In the genomic region with DNA sequence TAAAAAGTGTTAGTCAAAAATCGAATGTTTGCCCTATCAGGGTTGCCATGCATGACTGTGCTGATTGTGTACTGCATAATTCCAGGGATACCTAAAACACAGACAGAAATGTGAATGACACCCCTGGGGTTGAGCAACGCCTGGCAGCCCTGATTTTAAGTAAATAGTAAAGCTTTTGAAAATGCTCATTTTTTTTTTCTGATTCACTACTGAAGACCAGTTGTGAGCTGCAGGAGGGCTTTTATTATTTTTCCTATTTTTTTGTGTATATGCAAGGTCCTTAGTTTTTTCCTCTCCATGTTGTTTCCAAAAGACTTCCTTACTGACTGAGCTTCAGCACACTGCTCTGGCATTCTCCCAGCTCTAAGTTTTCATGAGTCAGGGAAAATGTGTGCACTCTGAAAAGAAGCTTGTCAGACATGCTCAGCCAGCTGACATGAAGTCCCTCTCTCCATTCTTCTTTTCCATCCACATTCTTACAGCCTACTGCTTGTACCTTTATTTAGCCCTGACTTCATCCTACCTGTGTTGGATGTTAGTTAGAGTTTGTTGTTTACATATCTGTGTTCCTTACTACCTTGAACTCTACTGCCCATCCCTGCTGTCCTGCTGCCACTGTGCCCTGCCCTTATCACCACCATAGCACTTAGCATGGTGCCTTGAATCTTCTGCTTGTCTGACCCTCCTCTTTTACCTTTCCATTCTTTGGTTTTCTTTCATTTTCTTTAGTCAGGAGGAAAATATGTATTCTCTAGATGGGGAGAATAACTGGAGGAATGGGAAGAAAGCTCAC, we compare ENCODE assay signal across 9 cellular contexts.
DNase-seq lines count a peak whose midpoint lies in the region; ATAC-seq, FAIRE-seq and TF ChIP-seq lines count a peak whose summit lies in the region.
"Had no signal": no experiment of that assay in that cellular context is flagged by ENCODE, and none has a peak within 500 bp of the region (broad histone marks: within the 10 kb centered on the region; RNA-seq: fewer than 3 reads in every experiment).

No MANE protein-coding gene starts in this region.

- 29 to 39% methylated on average over 2 of the region's 2 CpGs for WGBS in thyroid gland, 2 donors

- no peak for DNase-seq in activated naive CD4-positive, alpha-beta T cell treated with anti-CD3 and anti-CD28 coated beads for 36 hours
- DNase-seq in activated naive CD4-positive, alpha-beta T cell treated with anti-CD3 and anti-CD28 coated beads, Interleukin-2, amount 10 ng/mL, durations not matched to agents 7 days and 5 days = no peak
- peak; percentile 27 for DNase-seq in activated CD8-positive, alpha-beta T cell treated with anti-CD3 and anti-CD28 coated beads for 36 hours
- DNase-seq in hepatic stellate cell (ENCODE audit: low spot score) (peak; percentile 39), thyroid gland (peak; percentile 67 to 70), NCI-H187 treated with DMSO at 0.1 percent for 48 hours (lab: John Stamatoyannopoulos, UW) (no peak), GM12892 (ENCODE audit: insufficient read length) (no peak), midbrain (lab: John Stamatoyannopoulos, UW) (no peak)
- DNase-seq: NCI-H2029 treated with DMSO at 0.1 percent for 48 hours had no signal

- intact Hi-C loops in activated naive CD4-positive, alpha-beta T cell treated with anti-CD3 and anti-CD28 coated beads for 36 hours (cut with micrococcal nuclease) = loop anchor here (1.0 to 10.0 kb wide), 5 partner anchors 8 to 585 kb away; no protein-coding TSS in a partner anchor
- intact Hi-C loops in activated CD8-positive, alpha-beta T cell treated with anti-CD3 and anti-CD28 coated beads for 36 hours (cut with micrococcal nuclease) = no loop called here
- intact Hi-C loops in thyroid gland (cut with DNase I) = no loop called here

- POLR2A ChIA-PET in activated CD8-positive, alpha-beta T cell treated with anti-CD3 and anti-CD28 coated beads for 36 hours (lab: Charles Lee) = interaction anchor here (0.7 to 1.6 kb wide), 6 partner anchors 15 to 38 kb away, joined by 3 to 5 read pairs (median 4); no protein-coding TSS in a partner anchor

- FAIRE-seq in GM12892 (lab: Jason Lieb, UNC) = no peak

- ATAC-seq in activated CD8-positive, alpha-beta T cell treated with anti-CD3 and anti-CD28 coated beads for 36 hours = peak; percentile 47

- peaks cover 63% of the 10 kb centered on the region for H3K4me1 Mint-ChIP-seq in activated naive CD4-positive, alpha-beta T cell treated with anti-CD3 and anti-CD28 coated beads for 36 hours (ENCODE audit: low read depth)
- peaks cover 43% of the 10 kb centered on the region for H3K4me1 Mint-ChIP-seq in activated naive CD4-positive, alpha-beta T cell treated with anti-CD3 and anti-CD28 coated beads, Interleukin-2, amount 10 ng/mL, durations not matched to agents 7 days and 5 days
- H3K4me1 Mint-ChIP-seq in activated CD8-positive, alpha-beta T cell treated with anti-CD3 and anti-CD28 coated beads for 36 hours (ENCODE audit: low read depth) = peaks cover 57% of the 10 kb centered on the region

- no peaks in the 10 kb centered on the region for H3K27me3 Mint-ChIP-seq in activated naive CD4-positive, alpha-beta T cell treated with anti-CD3 and anti-CD28 coated beads for 36 hours (ENCODE audit: low read depth)
- H3K27me3 Mint-ChIP-seq in activated naive CD4-positive, alpha-beta T cell treated with anti-CD3 and anti-CD28 coated beads, Interleukin-2, amount 10 ng/mL, durations not matched to agents 7 days and 5 days = no peaks in the 10 kb centered on the region
- H3K27me3 Mint-ChIP-seq in activated CD8-positive, alpha-beta T cell treated with anti-CD3 and anti-CD28 coated beads for 36 hours = peaks cover 2% of the 10 kb centered on the region

- peak overlapping the region; percentile 66 to 72 (median 70) for H3K27ac ChIP-seq in thyroid gland

- no peaks in the 10 kb centered on the region for H3K9me3 Mint-ChIP-seq in activated naive CD4-positive, alpha-beta T cell treated with anti-CD3 and anti-CD28 coated beads for 36 hours
- H3K9me3 Mint-ChIP-seq in activated naive CD4-positive, alpha-beta T cell treated with anti-CD3 and anti-CD28 coated beads, Interleukin-2, amount 10 ng/mL, durations not matched to agents 7 days and 5 days = no peaks in the 10 kb centered on the region
- no peaks in the 10 kb centered on the region for H3K9me3 Mint-ChIP-seq in activated CD8-positive, alpha-beta T cell treated with anti-CD3 and anti-CD28 coated beads for 36 hours

- peaks cover 7 to 11% of the 10 kb centered on the region in 2 donors for H3K4me1 ChIP-seq in thyroid gland

- no peaks in the 10 kb centered on the region for H3K9me3 ChIP-seq in thyroid gland

- no peak overlapping the region for H3K4me3 ChIP-seq in thyroid gland (replicated peaks in 1 of 3)

- CTCF ChIA-PET in activated naive CD4-positive, alpha-beta T cell treated with anti-CD3 and anti-CD28 coated beads for 36 hours (lab: Charles Lee) = interaction anchor here (0.6 to 1.6 kb wide), 5 partner anchors 18 to 523 kb away, joined by 3 to 6 read pairs (median 3); no protein-coding TSS in a partner anchor
- CTCF ChIA-PET in activated naive CD4-positive, alpha-beta T cell treated with anti-CD3 and anti-CD28 coated beads, Interleukin-2, amount 10 ng/mL, durations not matched to agents 7 days and 5 days (lab: Charles Lee) = interaction anchor here (1.3 kb wide), 1 partner anchor 52 kb away, joined by 3 read pairs; no protein-coding TSS in a partner anchor
- CTCF ChIA-PET in activated CD8-positive, alpha-beta T cell treated with anti-CD3 and anti-CD28 coated beads for 36 hours (lab: Charles Lee) = interaction anchor here (1.0 to 4.5 kb wide), 8 partner anchors 16 to 71 kb away, joined by 3 to 12 read pairs (median 4); no protein-coding TSS in a partner anchor

- no peaks in the 10 kb centered on the region for H3K36me3 Mint-ChIP-seq in activated naive CD4-positive, alpha-beta T cell treated with anti-CD3 and anti-CD28 coated beads for 36 hours (ENCODE audit: low read depth)
- H3K36me3 Mint-ChIP-seq in activated naive CD4-positive, alpha-beta T cell treated with anti-CD3 and anti-CD28 coated beads, Interleukin-2, amount 10 ng/mL, durations not matched to agents 7 days and 5 days = peaks cover 3% of the 10 kb centered on the region
- H3K36me3 Mint-ChIP-seq in activated CD8-positive, alpha-beta T cell treated with anti-CD3 and anti-CD28 coated beads for 36 hours (ENCODE audit: low read depth) = peaks cover 3% of the 10 kb centered on the region

- no peak for TF ChIP-seq CTCF in activated CD8-positive, alpha-beta T cell treated with anti-CD3 and anti-CD28 coated beads for 36 hours (IDR thresholded peaks at IDR 0.05)
- TF ChIP-seq CTCF in thyroid gland (IDR thresholded peaks at IDR 0.05) = no peak

- H3K4me3 Mint-ChIP-seq in activated naive CD4-positive, alpha-beta T cell treated with anti-CD3 and anti-CD28 coated beads for 36 hours = no peak overlapping the region
- H3K4me3 Mint-ChIP-seq in activated naive CD4-positive, alpha-beta T cell treated with anti-CD3 and anti-CD28 coated beads, Interleukin-2, amount 10 ng/mL, durations not matched to agents 7 days and 5 days = no peak overlapping the region
- peak overlapping the region; percentile 6 for H3K4me3 Mint-ChIP-seq in activated CD8-positive, alpha-beta T cell treated with anti-CD3 and anti-CD28 coated beads for 36 hours

- H3K27me3 ChIP-seq in thyroid gland = no peaks in the 10 kb centered on the region

- H3K27ac Mint-ChIP-seq in activated naive CD4-positive, alpha-beta T cell treated with anti-CD3 and anti-CD28 coated beads for 36 hours = peak overlapping the region; percentile 93
- H3K27ac Mint-ChIP-seq in activated naive CD4-positive, alpha-beta T cell treated with anti-CD3 and anti-CD28 coated beads, Interleukin-2, amount 10 ng/mL, durations not matched to agents 7 days and 5 days = no peak overlapping the region
- peak overlapping the region; percentile 97 for H3K27ac Mint-ChIP-seq in activated CD8-positive, alpha-beta T cell treated with anti-CD3 and anti-CD28 coated beads for 36 hours

- TF ChIP-seq POLR2A in thyroid gland (IDR thresholded peaks at IDR 0.05) (no peak), GM12892 (IDR thresholded peaks at IDR 0.05; ENCODE audit: low read depth, low read length) (no peak)

- no peaks in the 10 kb centered on the region for H3K36me3 ChIP-seq in thyroid gland

Comparison
In these comparisons a context has a peak if more than half of its experiments do, and no peak if none do; other contexts are left out.
1. DNase-seq: peak in activated CD8-positive, alpha-beta T cell treated with anti-CD3 and anti-CD28 coated beads for 36 hours (single experiment), hepatic stellate cell (single experiment) and thyroid gland (2 of 2); none in activated naive CD4-positive, alpha-beta T cell treated with anti-CD3 and anti-CD28 coated beads for 36 hours (single experiment), activated naive CD4-positive, alpha-beta T cell treated with anti-CD3 and anti-CD28 coated beads, Interleukin-2, amount 10 ng/mL, durations not matched to agents 7 days and 5 days (single experiment), NCI-H187 treated with DMSO at 0.1 percent for 48 hours (single experiment), GM12892 (single experiment) and midbrain (single experiment).